Comparison of ENCODE assay signal across 9 cellular contexts in genomic region chr11:118910309-118911112, GRCh38. TPM values are rescaled to one million over a fixed set of nuclear protein-coding genes. Genes with fewer than 3 reads are reported as not detected.
A peak's percentile ranks its signal among the peaks of the same experiment; 100 is the strongest.
DNase-seq lines count a peak whose midpoint lies in the region; ATAC-seq, FAIRE-seq and TF ChIP-seq lines count a peak whose summit lies in the region.
"Had no signal": no experiment of that assay in that cellular context is flagged by ENCODE, and none has a peak within 500 bp of the region (broad histone marks: within the 10 kb centered on the region; RNA-seq: fewer than 3 reads in every experiment).

No MANE protein-coding gene starts in this region.

- intact Hi-C loops in spleen (cut with DNase I; ENCODE audit: low total_unique reads) = no loop called here

- H3K4me1 ChIP-seq in spleen = peaks cover 64 to 99% (median 85%) of the 10 kb centered on the region in 6 donors

- WGBS in spleen, 5 donors = 19 to 35% (median 31%) methylated on average over 44 to 67 of the region's 67 CpGs

- TF ChIP-seq POLR2A in H54 (IDR thresholded peaks at IDR 0.05; ENCODE audit: low read depth, low read length) (peak; percentile 48; the same call in 1 of the 2 replicates), spleen (IDR thresholded peaks at IDR 0.05) (no peak)

- peaks cover 0 to 8% (median 0%) of the 10 kb centered on the region in 7 donors for H3K27me3 ChIP-seq in spleen (replicated peaks in 1 of 7)

- H3K9me3 ChIP-seq in spleen = no peaks in the 10 kb centered on the region

- FAIRE-seq in H54 (lab: Jason Lieb, UNC) (no peak), GM19239 (lab: Jason Lieb, UNC) (no peak)

- H3K4me3 ChIP-seq in spleen = peak overlapping the region in 5 of 8 donors; percentile 6 to 55 (median 20)

- no peak for ATAC-seq in GM19463 (IDR thresholded peaks at IDR 0.05; ENCODE audit: unreplicated experiment)

- H3K36me3 ChIP-seq in spleen = peaks cover 0 to 33% (median 16%) of the 10 kb centered on the region in 6 donors

- no peak for TF ChIP-seq CTCF in spleen (IDR thresholded peaks at IDR 0.05 in 8 of 11, conservative IDR thresholded peaks at IDR 0.05 in 3 of 11)

- no peak for DNase-seq in H54 (ENCODE audit: insufficient read length, low spot score)
- DNase-seq in T-helper 2 cell = peak in 3 of 5 experiments; percentile 41 to 71 (median 47)
- peak in 50 of 61 donors; percentile 25 to 81 (median 57) for DNase-seq in caudate nucleus (lab: John Stamatoyannopoulos, UW)
- peak; percentile 99 for DNase-seq in islet precursor cell
- peak; percentile 84 for DNase-seq in spleen
- DNase-seq in GM19239 (ENCODE audit: insufficient read length, low spot score) = no peak
- DNase-seq in NCI-H82 (lab: John Stamatoyannopoulos, UW) = no peak

- peak overlapping the region; percentile 92 for H3K27ac ChIP-seq in caudate nucleus (ENCODE audit: low read depth, low read length)
- H3K27ac ChIP-seq in spleen = peak overlapping the region; percentile 80 to 98 (median 90)

RNA-seq across cellular contexts. Expression of gene BCL9L, which starts 15.2 kb away (rescaled TPM):
- total RNA-seq in spleen = 10 to 100 TPM; 19.8 to 58.0 (median 39.0) TPM
- 10 to 100 TPM in 1 of 3 donors, 1 to 10 TPM in 2; 2.5 to 14.2 (median 2.6) TPM for polyA plus RNA-seq in spleen

RNA-seq across cellular contexts. Expression of gene CXCR5, which starts 26.8 kb away (rescaled TPM):
- 10 to 100 TPM; 25.0 to 66.6 (median 33.2) TPM for total RNA-seq in spleen
- polyA plus RNA-seq in spleen = 10 to 100 TPM; 35.4 to 50.7 (median 39.6) TPM

RNA-seq across cellular contexts. Expression of gene UPK2, which starts 45.6 kb away (rescaled TPM):
- not detected for total RNA-seq in spleen
- polyA plus RNA-seq in spleen = under 1 TPM in 2 of 3 donors, not detected in 1; 0.09 to 0.13 TPM
- total RNA-seq: subcutaneous adipose tissue had no signal

Comparison
In these comparisons a context has a peak if more than half of its experiments do, and no peak if none do; other contexts are left out.
1. DNase-seq: peak in T-helper 2 cell (3 of 5), caudate nucleus (50 of 61), islet precursor cell (single experiment) and spleen (single experiment); none in H54 (single experiment), GM19239 (single experiment) and NCI-H82 (single experiment).